In the genomic region with DNA sequence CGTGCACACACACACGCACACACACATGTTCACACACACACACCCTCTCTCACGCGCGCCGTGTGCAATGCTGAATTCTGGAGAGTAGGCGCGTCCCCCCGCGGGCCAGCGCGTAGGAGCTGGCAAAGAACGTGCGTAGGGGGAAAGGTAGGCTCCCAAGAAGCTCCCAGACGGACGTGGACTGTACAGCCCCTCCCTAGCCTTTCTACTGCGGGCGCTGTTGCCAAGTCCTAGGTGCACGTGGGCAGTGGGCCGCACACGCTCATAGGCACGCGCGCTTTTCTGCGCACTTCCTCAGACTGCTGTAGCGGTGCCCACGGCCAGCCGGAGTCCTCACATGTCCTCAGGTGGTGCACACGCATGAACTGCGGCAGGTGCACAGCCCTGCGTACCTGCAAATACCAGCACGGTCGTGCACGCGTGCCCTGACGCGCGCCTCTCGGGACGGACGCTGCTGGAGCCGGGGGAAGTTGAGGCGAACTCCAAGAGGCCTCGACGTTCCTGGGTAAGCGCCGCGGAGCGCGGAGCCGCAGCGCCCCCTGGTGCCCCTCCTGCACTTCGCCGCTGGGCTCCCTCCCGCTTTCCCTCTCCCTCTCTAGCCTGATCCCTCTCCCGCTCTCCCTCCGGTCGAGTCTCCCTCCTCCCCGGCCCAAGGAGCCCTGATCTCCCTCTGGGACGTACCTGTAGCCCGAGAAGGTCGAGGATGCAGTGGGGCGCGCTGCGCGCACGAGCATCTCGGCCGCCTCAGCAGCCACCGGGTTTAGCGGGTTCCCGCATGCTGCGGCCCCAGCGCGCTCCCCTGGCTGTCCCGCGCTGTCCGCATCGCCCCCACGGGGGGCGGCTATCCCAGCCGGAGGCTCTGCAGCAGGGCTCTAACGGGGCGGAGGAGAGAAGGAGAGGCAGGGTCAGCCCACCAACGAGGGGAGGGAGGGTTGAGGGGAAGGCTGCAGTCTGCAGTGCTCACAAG, we compare ENCODE assay signal across 8 cellular contexts. TPM values are rescaled to one million over a fixed set of nuclear protein-coding genes. Genes with fewer than 3 reads are reported as not detected.
A peak's percentile ranks its signal among the peaks of the same experiment; 100 is the strongest.
DNase-seq lines count a peak whose midpoint lies in the region; ATAC-seq and TF ChIP-seq lines count a peak whose summit lies in the region.

No MANE protein-coding gene starts in this region.

- H3K4me3 Mint-ChIP-seq in WTC11 = peak overlapping the region; percentile 77
- peak overlapping the region; percentile 65 for H3K4me3 Mint-ChIP-seq in stimulated activated memory B cell treated with anti-CD40 and anti-IgM and Interleukin-4, amounts not matched to agents 10 μg/mL and 1 μg/mL and 100 μg/mL, for 72 hours

- DNase-seq in activated gamma-delta T cell treated with Interleukin-2 at 50 U/mL for 16 hours = peak; percentile 5
- no peak for DNase-seq in activated gamma-delta T cell (lab: John Stamatoyannopoulos, UW)
- DNase-seq in WTC11 (ENCODE audit: low spot score) = peak; percentile 88
- DNase-seq in epithelial cell of esophagus (ENCODE audit: low read depth) = peak; percentile 46
- peak; percentile 92 for DNase-seq in mesenteric fat pad (ENCODE audit: low spot score)
- no peak for DNase-seq in NCI-H345 (lab: John Stamatoyannopoulos, UW)

- H3K4me3 ChIP-seq in epithelial cell of esophagus (ENCODE audit: low read length) = no peak overlapping the region

- CTCF ChIA-PET in WTC11 (lab: Charles Lee) = interaction anchor here (0.5 to 5.4 kb wide), 49 partner anchors 8 to 1042 kb away, joined by 3 to 102 read pairs (median 3); no protein-coding TSS in a partner anchor

- TF ChIP-seq CTCF in WTC11 (IDR thresholded peaks at IDR 0.05) = peak; percentile 94
- peak; percentile 62 for TF ChIP-seq CTCF in epithelial cell of esophagus (IDR thresholded peaks at IDR 0.05; ENCODE audit: insufficient read depth, low read depth, low read length, missing control alignments)

- H3K4me1 Mint-ChIP-seq in WTC11 = peaks cover 6% of the 10 kb centered on the region; the same call in 1 of the 2 replicates
- peaks cover 25% of the 10 kb centered on the region for H3K4me1 Mint-ChIP-seq in stimulated activated memory B cell treated with anti-CD40 and anti-IgM and Interleukin-4, amounts not matched to agents 10 μg/mL and 1 μg/mL and 100 μg/mL, for 72 hours

- POLR2A ChIA-PET in WTC11 (lab: Charles Lee) = interaction anchor here (0.6 kb wide), 1 partner anchor 1021 kb away, joined by 3 read pairs; no protein-coding TSS in a partner anchor

- H3K27ac Mint-ChIP-seq in WTC11 = no peak overlapping the region
- H3K27ac Mint-ChIP-seq in stimulated activated memory B cell treated with anti-CD40 and anti-IgM and Interleukin-4, amounts not matched to agents 10 μg/mL and 1 μg/mL and 100 μg/mL, for 72 hours = no peak overlapping the region

- H3K9me3 Mint-ChIP-seq in WTC11 = peaks cover 11% of the 10 kb centered on the region; the same call in 1 of the 2 replicates
- no peaks in the 10 kb centered on the region for H3K9me3 Mint-ChIP-seq in stimulated activated memory B cell treated with anti-CD40 and anti-IgM and Interleukin-4, amounts not matched to agents 10 μg/mL and 1 μg/mL and 100 μg/mL, for 72 hours

- peaks cover 69% of the 10 kb centered on the region for H3K27me3 Mint-ChIP-seq in WTC11 (ENCODE audit: low read depth)
- H3K27me3 Mint-ChIP-seq in stimulated activated memory B cell treated with anti-CD40 and anti-IgM and Interleukin-4, amounts not matched to agents 10 μg/mL and 1 μg/mL and 100 μg/mL, for 72 hours = peaks cover 86% of the 10 kb centered on the region

- no peaks in the 10 kb centered on the region for H3K36me3 Mint-ChIP-seq in WTC11
- H3K36me3 Mint-ChIP-seq in stimulated activated memory B cell treated with anti-CD40 and anti-IgM and Interleukin-4, amounts not matched to agents 10 μg/mL and 1 μg/mL and 100 μg/mL, for 72 hours = no peaks in the 10 kb centered on the region

- peak; percentile 49 for ATAC-seq in HG03520 (IDR thresholded peaks at IDR 0.05; ENCODE audit: unreplicated experiment)
- ATAC-seq in WTC11 = peak; percentile 64
- peak; percentile 49 for ATAC-seq in stimulated activated memory B cell treated with anti-CD40 and anti-IgM and Interleukin-4, amounts not matched to agents 10 μg/mL and 1 μg/mL and 100 μg/mL, for 72 hours

TF ChIP-seq in WTC11, 78 proteins besides CTCF, POLR2A, EP300 and RAD21 (continues in another document):
- TF ChIP-seq, protein P1, sequence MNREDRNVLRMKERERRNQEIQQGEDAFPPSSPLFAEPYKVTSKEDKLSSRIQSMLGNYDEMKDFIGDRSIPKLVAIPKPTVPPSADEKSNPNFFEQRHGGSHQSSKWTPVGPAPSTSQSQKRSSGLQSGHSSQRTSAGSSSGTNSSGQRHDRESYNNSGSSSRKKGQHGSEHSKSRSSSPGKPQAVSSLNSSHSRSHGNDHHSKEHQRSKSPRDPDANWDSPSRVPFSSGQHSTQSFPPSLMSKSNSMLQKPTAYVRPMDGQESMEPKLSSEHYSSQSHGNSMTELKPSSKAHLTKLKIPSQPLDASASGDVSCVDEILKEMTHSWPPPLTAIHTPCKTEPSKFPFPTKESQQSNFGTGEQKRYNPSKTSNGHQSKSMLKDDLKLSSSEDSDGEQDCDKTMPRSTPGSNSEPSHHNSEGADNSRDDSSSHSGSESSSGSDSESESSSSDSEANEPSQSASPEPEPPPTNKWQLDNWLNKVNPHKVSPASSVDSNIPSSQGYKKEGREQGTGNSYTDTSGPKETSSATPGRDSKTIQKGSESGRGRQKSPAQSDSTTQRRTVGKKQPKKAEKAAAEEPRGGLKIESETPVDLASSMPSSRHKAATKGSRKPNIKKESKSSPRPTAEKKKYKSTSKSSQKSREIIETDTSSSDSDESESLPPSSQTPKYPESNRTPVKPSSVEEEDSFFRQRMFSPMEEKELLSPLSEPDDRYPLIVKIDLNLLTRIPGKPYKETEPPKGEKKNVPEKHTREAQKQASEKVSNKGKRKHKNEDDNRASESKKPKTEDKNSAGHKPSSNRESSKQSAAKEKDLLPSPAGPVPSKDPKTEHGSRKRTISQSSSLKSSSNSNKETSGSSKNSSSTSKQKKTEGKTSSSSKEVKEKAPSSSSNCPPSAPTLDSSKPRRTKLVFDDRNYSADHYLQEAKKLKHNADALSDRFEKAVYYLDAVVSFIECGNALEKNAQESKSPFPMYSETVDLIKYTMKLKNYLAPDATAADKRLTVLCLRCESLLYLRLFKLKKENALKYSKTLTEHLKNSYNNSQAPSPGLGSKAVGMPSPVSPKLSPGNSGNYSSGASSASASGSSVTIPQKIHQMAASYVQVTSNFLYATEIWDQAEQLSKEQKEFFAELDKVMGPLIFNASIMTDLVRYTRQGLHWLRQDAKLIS (CRISPR knock-in tag; IDR thresholded peaks at IDR 0.05; ENCODE audit: borderline replicate concordance) = 0 out of 2 replicates have a peak, but pooled peaks have one; percentile 41
- TF ChIP-seq, protein P2, sequence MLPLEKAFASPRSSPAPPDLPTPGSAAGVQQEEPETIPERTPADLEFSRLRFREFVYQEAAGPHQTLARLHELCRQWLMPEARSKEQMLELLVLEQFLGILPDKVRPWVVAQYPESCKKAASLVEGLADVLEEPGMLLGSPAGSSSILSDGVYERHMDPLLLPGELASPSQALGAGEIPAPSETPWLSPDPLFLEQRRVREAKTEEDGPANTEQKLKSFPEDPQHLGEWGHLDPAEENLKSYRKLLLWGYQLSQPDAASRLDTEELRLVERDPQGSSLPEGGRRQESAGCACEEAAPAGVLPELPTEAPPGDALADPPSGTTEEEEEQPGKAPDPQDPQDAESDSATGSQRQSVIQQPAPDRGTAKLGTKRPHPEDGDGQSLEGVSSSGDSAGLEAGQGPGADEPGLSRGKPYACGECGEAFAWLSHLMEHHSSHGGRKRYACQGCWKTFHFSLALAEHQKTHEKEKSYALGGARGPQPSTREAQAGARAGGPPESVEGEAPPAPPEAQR (CRISPR knock-in tag; IDR thresholded peaks at IDR 0.05) = no peak
- peak; percentile 37; the same call in 1 of the 2 replicates for TF ChIP-seq FOXP1 (CRISPR knock-in tag; IDR thresholded peaks at IDR 0.05; ENCODE audit: borderline replicate concordance)
- TF ChIP-seq TEAD4 (CRISPR knock-in tag; IDR thresholded peaks at IDR 0.05) = no peak
- no peak for TF ChIP-seq FOXJ3 (CRISPR knock-in tag; IDR thresholded peaks at IDR 0.05; ENCODE audit: borderline replicate concordance)
- TF ChIP-seq, protein P3, sequence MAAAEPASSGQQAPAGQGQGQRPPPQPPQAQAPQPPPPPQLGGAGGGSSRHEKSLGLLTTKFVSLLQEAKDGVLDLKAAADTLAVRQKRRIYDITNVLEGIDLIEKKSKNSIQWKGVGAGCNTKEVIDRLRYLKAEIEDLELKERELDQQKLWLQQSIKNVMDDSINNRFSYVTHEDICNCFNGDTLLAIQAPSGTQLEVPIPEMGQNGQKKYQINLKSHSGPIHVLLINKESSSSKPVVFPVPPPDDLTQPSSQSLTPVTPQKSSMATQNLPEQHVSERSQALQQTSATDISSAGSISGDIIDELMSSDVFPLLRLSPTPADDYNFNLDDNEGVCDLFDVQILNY (CRISPR knock-in tag; IDR thresholded peaks at IDR 0.05) = 0 out of 2 replicates have a peak, but pooled peaks have one; percentile 61

RNA-seq across cellular contexts. Expression of a gene that starts 0.7 kb away (rescaled TPM):
- total RNA-seq in WTC11 (2021) (3.5 to 4.5 TPM (median 4.0 TPM) in 3 replicates), mesenteric fat pad (0.74 TPM)

Comparison
In these comparisons a context has a peak if more than half of its experiments do, and no peak if none do; other contexts are left out.
1. DNase-seq: peak in activated gamma-delta T cell treated with Interleukin-2 at 50 U/mL for 16 hours (single experiment), WTC11 (single experiment), epithelial cell of esophagus (single experiment) and mesenteric fat pad (single experiment); none in activated gamma-delta T cell (single experiment) and NCI-H345 (single experiment).
2. Peak in every context shown above with its lines, with median percentiles within 50 percentile points of each other: ATAC-seq.